Comparison of ENCODE assay signal across 7 cellular contexts in genomic region chr5:893711-894110, GRCh38. TPM values are rescaled to one million over a fixed set of nuclear protein-coding genes. Genes with fewer than 3 reads are reported as not detected.
DNase-seq lines count a peak whose midpoint lies in the region; TF ChIP-seq lines count a peak whose summit lies in the region.

No MANE protein-coding gene starts in this region.

- H3K9ac ChIP-seq in neuronal stem cell (ENCODE audit: low read depth, low read length, poor library complexity), result peak overlapping the region; percentile 50

- no peak overlapping the region for H3K4ac ChIP-seq in neuronal stem cell (ENCODE audit: low read length)

- peak overlapping the region; percentile 51 for H3K23ac ChIP-seq in neuronal stem cell (ENCODE audit: low read depth, low read length, poor library complexity)

- WGBS in neuronal stem cell (ENCODE audit: extremely low coverage in 2 of 2, insufficient read length in 2 of 2, insufficient replicate concordance in 1 of 2), 2 donors, result no CpG with 5 or more reads among the region's 9 CpGs
- WGBS in esophagus squamous epithelium, 2 donors, result 84% methylated on average over 7 of the region's 9 CpGs; no CpG with 5 or more reads in 1 of the 2 donors

- no peak overlapping the region for H2BK120ac ChIP-seq in neuronal stem cell (ENCODE audit: low read depth, low read length)

- H3K27me3 ChIP-seq in neuronal stem cell (ENCODE audit: control insufficient read depth in 3 of 3, insufficient read depth in 3 of 3, low read depth in 1 of 3, low read length in 3 of 3), result no peaks in the 10 kb centered on the region
- H3K27me3 ChIP-seq in esophagus squamous epithelium, result no peaks in the 10 kb centered on the region
- H3K27me3 ChIP-seq in ascending aorta, result no peaks in the 10 kb centered on the region

- TF ChIP-seq CTCF in GM12864 (IDR thresholded peaks at IDR 0.05; ENCODE audit: low read depth, low read length, missing control alignments) (no peak), brain (conservative IDR thresholded peaks at IDR 0.05) (no peak), esophagus squamous epithelium (IDR thresholded peaks at IDR 0.05) (no peak), ascending aorta (IDR thresholded peaks at IDR 0.05) (no peak)

- no peak for TF ChIP-seq POLR2A in esophagus squamous epithelium (IDR thresholded peaks at IDR 0.05)

- peak overlapping the region; percentile 93 for H3K4me2 ChIP-seq in neuronal stem cell (ENCODE audit: insufficient read depth, low read length, poor library complexity, severe bottlenecking)

- no peak for DNase-seq in GM12864 (ENCODE audit: low read depth)
- DNase-seq in NCI-H146 (lab: John Stamatoyannopoulos, UW), result peak; percentile 71
- no peak for DNase-seq in neuronal stem cell (ENCODE audit: low spot score)
- no peak for DNase-seq in esophagus squamous epithelium (lab: John Stamatoyannopoulos, UW)
- no peak for DNase-seq in kidney tubule cell (ENCODE audit: low spot score)
- DNase-seq in ascending aorta (ENCODE audit: low spot score in 2 of 2), result no peak

- H3K9me3 ChIP-seq in neuronal stem cell (replicated peaks in 1 of 2; ENCODE audit: control insufficient read depth in 2 of 2, insufficient read depth in 1 of 2, low read depth in 1 of 2, low read length in 2 of 2), result no peaks in the 10 kb centered on the region
- no peaks in the 10 kb centered on the region for H3K9me3 ChIP-seq in esophagus squamous epithelium
- no peaks in the 10 kb centered on the region for H3K9me3 ChIP-seq in ascending aorta

- H4K8ac ChIP-seq in neuronal stem cell (ENCODE audit: low read depth, low read length), result no peak overlapping the region

- peak overlapping the region; percentile 77 to 86 (median 80) for H3K4me3 Mint-ChIP-seq in brain

- H2AFZ ChIP-seq in neuronal stem cell (ENCODE audit: low read length), result no peak overlapping the region

- no peak overlapping the region for H3K14ac ChIP-seq in neuronal stem cell (ENCODE audit: low read length)

- H3K27ac ChIP-seq in neuronal stem cell (replicated peaks; ENCODE audit: low read length) (no peak overlapping the region), esophagus squamous epithelium (no peak overlapping the region), ascending aorta (no peak overlapping the region)

- H3K79me1 ChIP-seq in neuronal stem cell (ENCODE audit: low read depth, low read length), result peaks cover 20% of the 10 kb centered on the region

- no peak overlapping the region for H3K18ac ChIP-seq in neuronal stem cell (ENCODE audit: low read length)

- H3K4me1 Mint-ChIP-seq in brain, result peaks cover 23% of the 10 kb centered on the region

- H3K4me1 ChIP-seq in neuronal stem cell (ENCODE audit: control insufficient read depth in 2 of 2, insufficient read depth in 1 of 2, low read depth in 1 of 2, low read length in 2 of 2) (peaks cover 11 to 15% of the 10 kb centered on the region in 2 donors), esophagus squamous epithelium (peaks cover 17 to 33% (median 20%) of the 10 kb centered on the region in 3 donors), ascending aorta (peaks cover 13% of the 10 kb centered on the region in 2 donors)

- H3K36me3 Mint-ChIP-seq in brain, result peaks cover 29% of the 10 kb centered on the region

- intact Hi-C loops in esophagus squamous epithelium (cut with DNase I), result no loop called here
- intact Hi-C loops in ascending aorta (cut with DNase I), result loop anchor here (2.0 kb wide), 2 partner anchors 201 to 423 kb away; partner anchors contain the start of gene TPPP

- H4K91ac ChIP-seq in neuronal stem cell (ENCODE audit: low read depth, low read length, poor library complexity), result no peak overlapping the region

- no peak overlapping the region for H2BK12ac ChIP-seq in neuronal stem cell (ENCODE audit: low read length)

- peaks cover 34 to 64% of the 10 kb centered on the region in 2 donors for H3K36me3 ChIP-seq in neuronal stem cell (replicated peaks in 1 of 2; ENCODE audit: control insufficient read depth in 2 of 2, insufficient read depth in 2 of 2, low read length in 2 of 2)
- peaks cover 0 to 28% (median 5%) of the 10 kb centered on the region in 3 donors for H3K36me3 ChIP-seq in esophagus squamous epithelium
- H3K36me3 ChIP-seq in ascending aorta, result peaks cover 19 to 24% of the 10 kb centered on the region in 2 donors

- no peaks in the 10 kb centered on the region for H3K27me3 Mint-ChIP-seq in brain

- H2AK5ac ChIP-seq in neuronal stem cell (ENCODE audit: low read depth, low read length), result peak overlapping the region; percentile 72

- H2BK15ac ChIP-seq in neuronal stem cell (ENCODE audit: low read length), result no peak overlapping the region

- H3K27ac Mint-ChIP-seq in brain, result peak overlapping the region in 1 of 5 experiments; percentile 33

- no peak overlapping the region for H2BK5ac ChIP-seq in neuronal stem cell (ENCODE audit: low read length)

- H3K9me3 Mint-ChIP-seq in brain, result no peaks in the 10 kb centered on the region

- H3K4me3 ChIP-seq in GM12864 (ENCODE audit: low read depth, low read length) (peak overlapping the region; percentile 97), neuronal stem cell (ENCODE audit: low read length in 2 of 2) (peak overlapping the region; percentile 76 to 86), esophagus squamous epithelium (peak overlapping the region in 1 of 4 donors; percentile 90), ascending aorta (peak overlapping the region in 1 of 2 donors; percentile 88)

RNA-seq across cellular contexts. Expression of gene TRIP13, which starts 1.0 kb away (rescaled TPM):
- 22.0 TPM for polyA plus RNA-seq in brain (ENCODE audit: insufficient read depth, low read depth, low replicate concordance)
- 24.6 TPM for polyA plus RNA-seq in neuronal stem cell (2013, experiment 1 of 2)
- 25.7 TPM for polyA plus RNA-seq in neuronal stem cell (2013, experiment 2 of 2)
- total RNA-seq in esophagus squamous epithelium (10 to 100 TPM in 2 of 4 donors, 1 to 10 TPM in 2; 3.2 to 17.7 (median 9.5) TPM), ascending aorta (not detected)

RNA-seq across cellular contexts. Expression of gene BRD9, which starts 1.1 kb away (rescaled TPM):
- polyA plus RNA-seq in brain (ENCODE audit: insufficient read depth, low read depth, low replicate concordance), result 44.0 TPM
- 31.5 TPM for polyA plus RNA-seq in neuronal stem cell (2013, experiment 1 of 2)
- polyA plus RNA-seq in neuronal stem cell (2013, experiment 2 of 2), result 31.0 TPM
- total RNA-seq in esophagus squamous epithelium, result 10 to 100 TPM; 16.1 to 35.7 (median 22.3) TPM
- total RNA-seq in ascending aorta, result 13.6 TPM

RNA-seq across cellular contexts. Expression of gene ZDHHC11, which starts 42.9 kb away (rescaled TPM):
- polyA plus RNA-seq in brain (ENCODE audit: insufficient read depth, low read depth, low replicate concordance), result 3.7 TPM
- 6.4 TPM for polyA plus RNA-seq in neuronal stem cell (2013, experiment 1 of 2)
- 6.7 TPM for polyA plus RNA-seq in neuronal stem cell (2013, experiment 2 of 2)
- 1 to 10 TPM; 1.1 to 7.0 (median 3.3) TPM for total RNA-seq in esophagus squamous epithelium
- not detected for total RNA-seq in ascending aorta
